1 cellular context compared by ENCODE assay signal in the genomic region with DNA sequence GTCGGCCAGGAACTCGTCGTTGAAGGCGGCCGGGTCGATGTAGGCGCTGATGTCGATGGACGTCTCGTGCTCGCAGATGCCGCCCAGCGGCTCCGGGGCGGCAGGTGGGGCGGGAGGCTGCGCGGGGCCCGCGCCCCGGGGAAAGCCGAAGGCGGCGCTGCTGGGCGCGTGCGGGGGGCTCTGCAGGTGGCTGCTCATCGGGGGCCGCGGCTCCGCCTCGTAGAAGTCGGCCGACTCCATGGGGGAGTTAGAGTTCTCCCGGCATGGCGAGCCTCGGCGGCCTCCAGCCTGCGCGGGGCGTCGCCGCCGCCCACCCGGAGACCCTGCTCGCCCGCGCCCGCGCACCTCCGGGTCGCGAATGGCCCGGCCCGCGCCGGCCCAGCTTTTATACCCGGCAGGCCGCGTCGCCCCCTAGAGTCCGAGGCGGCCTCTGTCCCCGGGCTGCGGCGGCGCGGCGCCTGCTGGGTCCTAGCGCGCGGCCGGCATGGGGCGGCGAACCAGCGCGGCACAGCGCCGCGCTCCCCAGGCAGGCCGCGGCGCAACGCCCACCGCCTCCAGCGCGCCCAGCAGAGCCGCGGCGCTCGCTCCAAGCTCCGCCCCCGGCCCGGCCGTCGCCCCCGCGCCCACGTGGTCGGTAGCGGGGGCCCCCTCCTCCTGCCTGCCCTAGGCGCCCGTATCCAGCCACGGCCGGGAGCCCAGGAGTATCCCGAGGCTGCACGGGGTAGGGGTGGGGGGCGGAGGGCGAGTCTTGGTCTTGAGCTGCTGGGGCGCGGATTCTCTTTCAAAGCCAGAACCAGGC.
A peak's percentile ranks its signal among the peaks of the same experiment; 100 is the strongest.
TF ChIP-seq lines count a peak whose summit lies in the region.

Gene CEBPA, minus strand, starts transcription at position 360 of the 799 bp plus-strand sequence. Its CDS starts 120 bp downstream, at position 240.

TF ChIP-seq in HepG2, 621 proteins besides CTCF, POLR2A, EP300 and RAD21 (continued from another document and continues in another):
- TF ChIP-seq ZNF574 (CRISPR knock-in tag; IDR thresholded peaks at IDR 0.05) (peak; percentile 86), CHCHD3 (CRISPR knock-in tag; IDR thresholded peaks at IDR 0.05) (no peak), ZNF451 (CRISPR knock-in tag; IDR thresholded peaks at IDR 0.05) (0 out of 2 replicates have a peak, but pooled peaks have one; percentile 53), RFXANK (CRISPR knock-in tag; IDR thresholded peaks at IDR 0.05) (peak; percentile 53; the same call in 1 of the 2 replicates), ZNF547 (CRISPR knock-in tag; IDR thresholded peaks at IDR 0.05) (peak; percentile 51; the same call in 1 of the 2 replicates), THAP7 (CRISPR knock-in tag; IDR thresholded peaks at IDR 0.05) (no peak), THAP11 (CRISPR knock-in tag; IDR thresholded peaks at IDR 0.05) (peak; percentile 61; the same call in 1 of the 2 replicates), ZNF282 (IDR thresholded peaks at IDR 0.05; ENCODE audit: partially characterized antibody) (no peak), HOXD1 (CRISPR knock-in tag; IDR thresholded peaks at IDR 0.05) (peak; percentile 13; the same call in 1 of the 2 replicates), ZNF292 (CRISPR knock-in tag; IDR thresholded peaks at IDR 0.05; ENCODE audit: borderline replicate concordance, low read depth) (no peak), ZSCAN21 (CRISPR knock-in tag; IDR thresholded peaks at IDR 0.05; ENCODE audit: borderline replicate concordance) (peak; percentile 92), ARID4A (CRISPR knock-in tag; IDR thresholded peaks at IDR 0.05; ENCODE audit: borderline replicate concordance) (peak; percentile 70; the same call in 1 of the 2 replicates), ZNF878 (CRISPR knock-in tag; IDR thresholded peaks at IDR 0.05) (peak; percentile 82; the same call in 1 of the 2 replicates), MLXIP (CRISPR knock-in tag; IDR thresholded peaks at IDR 0.05; ENCODE audit: borderline replicate concordance) (peak; percentile 77; the same call in 1 of the 2 replicates), MYPOP (CRISPR knock-in tag; IDR thresholded peaks at IDR 0.05) (peak; percentile 92), ZNF431 (CRISPR knock-in tag; IDR thresholded peaks at IDR 0.05; ENCODE audit: borderline replicate concordance, low read depth) (peak; percentile 50; the same call in 1 of the 2 replicates), ZFP82 (CRISPR knock-in tag; IDR thresholded peaks at IDR 0.05; ENCODE audit: borderline replicate concordance) (0 out of 2 replicates have a peak, but pooled peaks have one; percentile 27), HNRNPL (IDR thresholded peaks at IDR 0.05; ENCODE audit: low read depth, low read length) (no peak), GFI1 (CRISPR knock-in tag; IDR thresholded peaks at IDR 0.05; ENCODE audit: borderline replicate concordance) (peak; percentile 31), ZNF512B (CRISPR knock-in tag; IDR thresholded peaks at IDR 0.05; ENCODE audit: borderline replicate concordance) (no peak), CENPT (CRISPR knock-in tag; IDR thresholded peaks at IDR 0.05; ENCODE audit: low read depth) (peak; percentile 91), MED13 (CRISPR knock-in tag; IDR thresholded peaks at IDR 0.05) (peak; percentile 77; the same call in 1 of the 2 replicates), TBX2 (CRISPR knock-in tag; IDR thresholded peaks at IDR 0.05; ENCODE audit: borderline replicate concordance) (peak; percentile 20; the same call in 1 of the 2 replicates)
- TF ChIP-seq, protein P1, sequence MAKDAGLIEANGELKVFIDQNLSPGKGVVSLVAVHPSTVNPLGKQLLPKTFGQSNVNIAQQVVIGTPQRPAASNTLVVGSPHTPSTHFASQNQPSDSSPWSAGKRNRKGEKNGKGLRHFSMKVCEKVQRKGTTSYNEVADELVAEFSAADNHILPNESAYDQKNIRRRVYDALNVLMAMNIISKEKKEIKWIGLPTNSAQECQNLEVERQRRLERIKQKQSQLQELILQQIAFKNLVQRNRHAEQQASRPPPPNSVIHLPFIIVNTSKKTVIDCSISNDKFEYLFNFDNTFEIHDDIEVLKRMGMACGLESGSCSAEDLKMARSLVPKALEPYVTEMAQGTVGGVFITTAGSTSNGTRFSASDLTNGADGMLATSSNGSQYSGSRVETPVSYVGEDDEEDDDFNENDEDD (CRISPR knock-in tag; IDR thresholded peaks at IDR 0.05; ENCODE audit: borderline replicate concordance) = no peak; the same call in none of the 2 replicates
- TF ChIP-seq, protein P2, sequence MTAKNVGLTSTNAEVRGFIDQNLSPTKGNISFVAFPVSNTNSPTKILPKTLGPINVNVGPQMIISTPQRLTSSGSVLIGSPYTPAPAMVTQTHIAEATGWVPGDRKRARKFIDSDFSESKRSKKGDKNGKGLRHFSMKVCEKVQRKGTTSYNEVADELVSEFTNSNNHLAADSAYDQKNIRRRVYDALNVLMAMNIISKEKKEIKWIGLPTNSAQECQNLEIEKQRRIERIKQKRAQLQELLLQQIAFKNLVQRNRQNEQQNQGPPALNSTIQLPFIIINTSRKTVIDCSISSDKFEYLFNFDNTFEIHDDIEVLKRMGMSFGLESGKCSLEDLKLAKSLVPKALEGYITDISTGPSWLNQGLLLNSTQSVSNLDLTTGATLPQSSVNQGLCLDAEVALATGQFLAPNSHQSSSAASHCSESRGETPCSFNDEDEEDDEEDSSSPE (CRISPR knock-in tag; IDR thresholded peaks at IDR 0.05) = peak; percentile 74
- TF ChIP-seq, protein P3, sequence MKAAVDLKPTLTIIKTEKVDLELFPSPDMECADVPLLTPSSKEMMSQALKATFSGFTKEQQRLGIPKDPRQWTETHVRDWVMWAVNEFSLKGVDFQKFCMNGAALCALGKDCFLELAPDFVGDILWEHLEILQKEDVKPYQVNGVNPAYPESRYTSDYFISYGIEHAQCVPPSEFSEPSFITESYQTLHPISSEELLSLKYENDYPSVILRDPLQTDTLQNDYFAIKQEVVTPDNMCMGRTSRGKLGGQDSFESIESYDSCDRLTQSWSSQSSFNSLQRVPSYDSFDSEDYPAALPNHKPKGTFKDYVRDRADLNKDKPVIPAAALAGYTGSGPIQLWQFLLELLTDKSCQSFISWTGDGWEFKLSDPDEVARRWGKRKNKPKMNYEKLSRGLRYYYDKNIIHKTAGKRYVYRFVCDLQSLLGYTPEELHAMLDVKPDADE (CRISPR knock-in tag; IDR thresholded peaks at IDR 0.05) = peak; percentile 59; the same call in 1 of the 2 replicates
